In the genomic region with DNA sequence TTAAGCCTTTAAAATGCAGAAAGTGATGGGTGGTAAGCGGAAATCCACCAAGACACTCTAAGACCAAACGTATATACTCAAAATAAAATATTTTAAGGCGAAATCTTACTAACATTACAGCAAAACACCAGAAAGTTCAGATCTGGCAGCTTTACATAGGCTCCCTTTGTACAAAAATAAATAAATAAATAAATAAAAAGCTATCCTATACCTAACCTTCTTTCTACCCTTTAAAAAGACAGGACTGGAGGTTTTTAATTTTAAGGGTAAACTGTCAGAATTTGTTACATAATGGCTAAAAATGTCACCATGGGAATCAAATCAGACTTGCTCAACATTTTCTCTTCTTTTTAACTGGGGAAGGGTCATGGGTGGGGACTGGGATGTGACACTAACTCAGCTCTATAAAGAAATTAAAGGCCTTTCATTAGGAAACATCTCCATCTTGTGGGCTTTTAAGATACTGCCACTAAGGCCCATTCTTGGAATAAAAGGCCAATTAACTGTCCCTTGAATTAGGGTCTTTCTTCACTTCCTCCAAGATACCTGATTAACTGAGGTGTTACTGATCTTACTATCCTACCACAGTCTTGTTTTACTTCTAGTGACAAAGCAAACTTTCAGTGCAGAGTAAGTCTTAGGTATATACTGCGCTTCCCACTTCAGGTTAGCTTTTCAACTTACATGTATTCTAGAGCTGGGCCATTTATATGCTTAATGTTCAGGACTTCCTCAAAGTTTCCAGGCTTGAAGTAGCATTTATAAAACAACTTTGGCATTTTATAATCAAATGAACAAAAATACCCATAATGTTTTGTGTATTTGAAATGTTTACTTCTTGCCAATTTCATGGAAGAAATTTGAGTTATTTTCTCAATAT, we compare ENCODE assay signal across 9 cellular contexts. TPM values are rescaled to one million over a fixed set of nuclear protein-coding genes. Genes with fewer than 3 reads are reported as not detected.
DNase-seq lines count a peak whose midpoint lies in the region; ATAC-seq and TF ChIP-seq lines count a peak whose summit lies in the region.
"Had no signal": no experiment of that assay in that cellular context is flagged by ENCODE, and none has a peak within 500 bp of the region (broad histone marks: within the 10 kb centered on the region; RNA-seq: fewer than 3 reads in every experiment).

No MANE protein-coding gene starts in this region.

- no peak for DNase-seq in activated CD4-positive, alpha-beta memory T cell treated with anti-CD3 and anti-CD28 coated beads for 36 hours
- DNase-seq in globus pallidus (ENCODE audit: low spot score) (peak; percentile 38), retina (peak; percentile 52), Calu3 (no peak), MG63 (no peak)

- intact Hi-C loops in activated CD4-positive, alpha-beta memory T cell treated with anti-CD3 and anti-CD28 coated beads for 36 hours (cut with micrococcal nuclease): loop anchor here (10.0 kb wide), 1 partner anchor 516 kb away; no protein-coding TSS in a partner anchor
- intact Hi-C loops in Calu3 (cut with micrococcal nuclease; ENCODE audit: unreplicated experiment): no loop called here

- peaks cover 64% of the 10 kb centered on the region for H3F3A ChIP-seq in DOHH2 (ENCODE audit: control insufficient read depth, insufficient read depth)

- H3K9me3 ChIP-seq in DOHH2 (ENCODE audit: control insufficient read depth, insufficient read depth, low read length) (no peaks in the 10 kb centered on the region), MG63 (no peaks in the 10 kb centered on the region)
- H3K9me3 ChIP-seq: SJSA1 had no signal

- no peak overlapping the region for H3K27ac ChIP-seq in DOHH2 (ENCODE audit: low read depth, low read length)
- H3K27ac ChIP-seq: SJSA1 had no signal

- CTCF ChIA-PET in activated CD4-positive, alpha-beta memory T cell treated with anti-CD3 and anti-CD28 coated beads for 36 hours (lab: Charles Lee): interaction anchor here (0.7 to 3.6 kb wide), 13 partner anchors 10 to 647 kb away, joined by 3 to 26 read pairs (median 5); a partner anchor contains a TSS
- CTCF ChIA-PET in Calu3 (lab: Charles Lee): interaction anchor here (0.7 to 1.5 kb wide), 5 partner anchors 9 to 147 kb away, joined by 3 to 4 read pairs (median 3); no protein-coding TSS in a partner anchor

- no peaks in the 10 kb centered on the region for H3K9me3 Mint-ChIP-seq in activated CD4-positive, alpha-beta memory T cell treated with anti-CD3 and anti-CD28 coated beads for 36 hours
- H3K9me3 Mint-ChIP-seq in Calu3 (ENCODE audit: low read depth, unreplicated experiment): no peaks in the 10 kb centered on the region

- H3K27ac Mint-ChIP-seq in activated CD4-positive, alpha-beta memory T cell treated with anti-CD3 and anti-CD28 coated beads for 36 hours: peak overlapping the region; percentile 13
- no peak overlapping the region for H3K27ac Mint-ChIP-seq in Calu3 (ENCODE audit: unreplicated experiment)

- H3K27me3 ChIP-seq in DOHH2 (ENCODE audit: control insufficient read depth, low read length) (no peaks in the 10 kb centered on the region), MG63 (no peaks in the 10 kb centered on the region)
- H3K27me3 ChIP-seq: SJSA1 had no signal

- BruUV-seq in Calu3 (replicated peaks; lab: Mats Ljungman, UMichigan): no TSS peak

- peak; percentile 73 for TF ChIP-seq CTCF in DOHH2 (IDR thresholded peaks at IDR 0.05; ENCODE audit: low read depth, low read length, poor library complexity, severe bottlenecking)
- no peak for TF ChIP-seq CTCF in Calu3 (IDR thresholded peaks at IDR 0.05; ENCODE audit: unreplicated experiment)

- H3K4me1 ChIP-seq in DOHH2 (ENCODE audit: control insufficient read depth, low read length): peaks cover 60% of the 10 kb centered on the region
- H3K4me1 ChIP-seq: SJSA1 had no signal

- no peak overlapping the region for H3K4me2 ChIP-seq in DOHH2 (ENCODE audit: low read length)

- no peaks in the 10 kb centered on the region for H3K27me3 Mint-ChIP-seq in activated CD4-positive, alpha-beta memory T cell treated with anti-CD3 and anti-CD28 coated beads for 36 hours
- no peaks in the 10 kb centered on the region for H3K27me3 Mint-ChIP-seq in Calu3 (ENCODE audit: unreplicated experiment)

- POLR2A ChIA-PET in activated CD4-positive, alpha-beta memory T cell treated with anti-CD3 and anti-CD28 coated beads for 36 hours (lab: Charles Lee): interaction anchor here (0.6 to 4.0 kb wide), 3 partner anchors 11 to 71 kb away, joined by 6 to 23 read pairs (median 21); a partner anchor contains a TSS

- H3K79me2 ChIP-seq in DOHH2 (ENCODE audit: control insufficient read depth, low read length): peaks cover 100% of the 10 kb centered on the region

- no peak overlapping the region for H3K4me3 Mint-ChIP-seq in activated CD4-positive, alpha-beta memory T cell treated with anti-CD3 and anti-CD28 coated beads for 36 hours
- no peak overlapping the region for H3K4me3 Mint-ChIP-seq in Calu3 (ENCODE audit: low read depth, unreplicated experiment)

- H3K36me3 ChIP-seq in DOHH2 (ENCODE audit: control insufficient read depth, low read length) (peaks cover 97% of the 10 kb centered on the region), MG63 (peaks cover 68% of the 10 kb centered on the region)

- H3K4me3 ChIP-seq in DOHH2 (ENCODE audit: low read length) (no peak overlapping the region), MG63 (no peak overlapping the region)
- H3K4me3 ChIP-seq: SJSA1 had no signal

- H3K36me3 Mint-ChIP-seq in activated CD4-positive, alpha-beta memory T cell treated with anti-CD3 and anti-CD28 coated beads for 36 hours: peaks cover 51% of the 10 kb centered on the region
- H3K36me3 Mint-ChIP-seq in Calu3 (ENCODE audit: insufficient read depth, unreplicated experiment): peaks cover 56% of the 10 kb centered on the region

- no peaks in the 10 kb centered on the region for H3K9me2 ChIP-seq in DOHH2 (replicated peaks; ENCODE audit: control insufficient read depth, low read length)

- peak; percentile 38 for ATAC-seq in HG03378 (IDR thresholded peaks at IDR 0.05; ENCODE audit: unreplicated experiment)
- ATAC-seq in HG02610 (IDR thresholded peaks at IDR 0.05; ENCODE audit: unreplicated experiment): no peak

- peaks cover 81% of the 10 kb centered on the region for H3K4me1 Mint-ChIP-seq in activated CD4-positive, alpha-beta memory T cell treated with anti-CD3 and anti-CD28 coated beads for 36 hours (ENCODE audit: low read depth)
- H3K4me1 Mint-ChIP-seq in Calu3 (ENCODE audit: low read depth, unreplicated experiment): peaks cover 24% of the 10 kb centered on the region

- H4K20me1 ChIP-seq in DOHH2 (ENCODE audit: control insufficient read depth, insufficient read depth, low read depth, low read length): peaks cover 52% of the 10 kb centered on the region

RNA-seq across cellular contexts. Expression of a gene that starts 13.3 kb away (rescaled TPM):
- total RNA-seq in activated CD4-positive, alpha-beta memory T cell treated with anti-CD3 and anti-CD28 coated beads for 36 hours: 100 to 1,000 TPM; 398 to 400 TPM
- total RNA-seq in Calu3 (2022): 241 and 272 TPM in 2 replicates
- total RNA-seq in MG63 (2014; rRNA removed; shearing (Covaris generic); ENCODE audit: low replicate concordance): 23.6 and 40.8 TPM in 2 replicates

Comparison
In these comparisons a context has a peak if more than half of its experiments do, and no peak if none do; other contexts are left out.
1. DNase-seq: peak in globus pallidus (single experiment) and retina (single experiment); none in activated CD4-positive, alpha-beta memory T cell treated with anti-CD3 and anti-CD28 coated beads for 36 hours (single experiment), Calu3 (single experiment) and MG63 (single experiment).